In the genomic region with DNA sequence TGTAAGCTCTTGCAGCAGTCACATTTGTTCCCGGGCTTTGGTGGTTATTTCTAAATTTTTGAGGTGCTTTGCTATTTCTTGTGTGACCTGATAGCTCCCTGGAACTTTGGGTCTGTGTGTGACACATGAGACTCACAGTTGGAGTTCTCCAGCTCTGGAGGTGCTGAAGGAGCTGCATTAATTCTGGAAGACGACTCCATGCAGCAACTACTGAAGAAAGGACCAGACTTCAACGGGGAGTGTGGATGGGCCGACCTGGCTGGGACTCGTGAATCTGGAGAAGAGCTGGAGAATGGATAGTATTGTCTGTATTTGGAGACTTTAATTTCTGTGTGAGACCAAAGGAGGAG, we compare ENCODE assay signal across 8 cellular contexts. TPM values are rescaled to one million over a fixed set of nuclear protein-coding genes. Genes with fewer than 3 reads are reported as not detected.
A peak's percentile ranks its signal among the peaks of the same experiment; 100 is the strongest.
DNase-seq lines count a peak whose midpoint lies in the region; ATAC-seq and TF ChIP-seq lines count a peak whose summit lies in the region.

No MANE protein-coding gene starts in this region.

- POLR2A ChIA-PET in HCT116 (lab: Charles Lee) = interaction anchor here (2.8 kb wide), 1 partner anchor 31 kb away, joined by 18 read pairs; a partner anchor contains a TSS

- peak overlapping the region; percentile 95 for H3K4me3 Mint-ChIP-seq in activated T-helper 1 cell treated with anti-CD3 and anti-CD28 coated beads, Interleukin-12 subunit alpha, Interleukin-12 subunit beta, Interleukin-2, Interleukin-4 antibody, amounts not matched to agents 30 ng/mL and 10 ng/mL and 1 ng/mL, durations not matched to agents 14 hours and 24 hours and 36 hours

- no peak overlapping the region for H2AFZ ChIP-seq in HCT116 (ENCODE audit: low read depth, low read length, poor library complexity, severe bottlenecking)
- no peak overlapping the region for H2AFZ ChIP-seq in smooth muscle cell (ENCODE audit: low read depth)

- H3K36me3 ChIP-seq in HCT116 (ENCODE audit: control insufficient read depth in 1 of 2, insufficient read depth in 2 of 2, low read length in 2 of 2) (peaks cover 9 to 21% of the 10 kb centered on the region in 2 experiments; a peak in 3 of 4 replicates), smooth muscle cell (ENCODE audit: low read depth) (no peaks in the 10 kb centered on the region)

- H3K36me3 Mint-ChIP-seq in activated T-helper 1 cell treated with anti-CD3 and anti-CD28 coated beads, Interleukin-12 subunit alpha, Interleukin-12 subunit beta, Interleukin-2, Interleukin-4 antibody, amounts not matched to agents 30 ng/mL and 10 ng/mL and 1 ng/mL, durations not matched to agents 14 hours and 24 hours and 36 hours (ENCODE audit: low read depth) = peaks cover 36% of the 10 kb centered on the region

- peak overlapping the region; percentile 97 for H3K4me2 ChIP-seq in HCT116 (ENCODE audit: low read length)
- H3K4me2 ChIP-seq in smooth muscle cell = peak overlapping the region; percentile 96

- H3K4me1 ChIP-seq in HCT116 (ENCODE audit: control insufficient read depth in 1 of 2, insufficient read depth in 2 of 2, low read length in 2 of 2) = peaks cover 10 to 13% of the 10 kb centered on the region in 2 experiments
- peaks cover 17% of the 10 kb centered on the region for H3K4me1 ChIP-seq in smooth muscle cell (ENCODE audit: low read depth)

- CTCF ChIA-PET in HCT116 (lab: Charles Lee) = no interaction called here

- H3K4me3 ChIP-seq in HCT116 (replicated peaks in 1 of 2; ENCODE audit: low read depth in 1 of 2, low read length in 2 of 2) (peak overlapping the region; percentile 97 to 99), iPS-11a (ENCODE audit: low read depth, low read length) (peak overlapping the region; percentile 90), smooth muscle cell (peak overlapping the region; percentile 98)

- H3K4me1 Mint-ChIP-seq in activated T-helper 1 cell treated with anti-CD3 and anti-CD28 coated beads, Interleukin-12 subunit alpha, Interleukin-12 subunit beta, Interleukin-2, Interleukin-4 antibody, amounts not matched to agents 30 ng/mL and 10 ng/mL and 1 ng/mL, durations not matched to agents 14 hours and 24 hours and 36 hours (ENCODE audit: low read depth) = peaks cover 24% of the 10 kb centered on the region

- TF ChIP-seq CTCF in HCT116 (IDR thresholded peaks at IDR 0.05 in 2 of 3, conservative IDR thresholded peaks at IDR 0.05 in 1 of 3; ENCODE audit: borderline replicate concordance in 1 of 3, insufficient read depth in 1 of 3, low read depth in 2 of 3, low read length in 2 of 3) (no peak), smooth muscle cell (IDR thresholded peaks at IDR 0.05; ENCODE audit: borderline replicate concordance, insufficient read depth, poor library complexity, severe bottlenecking) (no peak)

- intact Hi-C loops in HCT116 (cut with micrococcal nuclease) = no loop called here
- intact Hi-C loops in activated T-helper 1 cell treated with anti-CD3 and anti-CD28 coated beads, Interleukin-12 subunit alpha, Interleukin-12 subunit beta, Interleukin-2, Interleukin-4 antibody, amounts not matched to agents 30 ng/mL and 10 ng/mL and 1 ng/mL, durations not matched to agents 14 hours and 24 hours and 36 hours (cut with micrococcal nuclease) = loop anchor here (2.0 to 10.0 kb wide), 5 partner anchors 17 to 1803 kb away; a partner anchor contains a TSS

- TF ChIP-seq RAD21 in HCT116 (IDR thresholded peaks at IDR 0.05; ENCODE audit: low read depth) = no peak

- H4K20me1 ChIP-seq in HCT116 (ENCODE audit: insufficient read depth) = no peaks in the 10 kb centered on the region
- H4K20me1 ChIP-seq in smooth muscle cell (ENCODE audit: low read depth) = peaks cover 32% of the 10 kb centered on the region

- DNase-seq in HCT116 (ENCODE audit: low read depth, low spot score) (no peak), smooth muscle cell (lab: John Stamatoyannopoulos, UW; ENCODE audit: unreplicated experiment) (no peak), CD1c-positive myeloid dendritic cell (ENCODE audit: extremely low spot score) (no peak), NCI-H510A (lab: John Stamatoyannopoulos, UW) (no peak), NCI-H226 (no peak)
- DNase-seq in activated T-helper 1 cell treated with anti-CD3 and anti-CD28 coated beads, Interleukin-12 subunit alpha, Interleukin-12 subunit beta, Interleukin-2, Interleukin-4 antibody, amounts not matched to agents 30 ng/mL and 10 ng/mL and 1 ng/mL, durations not matched to agents 14 hours and 24 hours and 36 hours (ENCODE audit: low spot score) = no peak

- peaks cover 17% of the 10 kb centered on the region for H3F3A ChIP-seq in smooth muscle cell (ENCODE audit: low read depth)

- RAD21 ChIA-PET in HCT116 (lab: Charles Lee; ENCODE audit: low non-redundant PET in 1 of 2, low total read pairs in 2 of 2, uncharacterized antibody in 2 of 2, unreplicated experiment in 2 of 2) = no interaction called here

- TF ChIP-seq POLR2A in HCT116 (IDR thresholded peaks at IDR 0.05; ENCODE audit: borderline replicate concordance, extremely low read depth, insufficient read depth, insufficient read length) = no peak

- H3K27ac Mint-ChIP-seq in activated T-helper 1 cell treated with anti-CD3 and anti-CD28 coated beads, Interleukin-12 subunit alpha, Interleukin-12 subunit beta, Interleukin-2, Interleukin-4 antibody, amounts not matched to agents 30 ng/mL and 10 ng/mL and 1 ng/mL, durations not matched to agents 14 hours and 24 hours and 36 hours = peak overlapping the region; percentile 98

- 67% methylated on average over 5 of the region's 5 CpGs for WGBS in smooth muscle cell (ENCODE audit: low lambda C conversion rate)

- no peaks in the 10 kb centered on the region for H3K27me3 ChIP-seq in HCT116 (ENCODE audit: insufficient read depth, low read length)
- no peaks in the 10 kb centered on the region for H3K27me3 ChIP-seq in smooth muscle cell (ENCODE audit: low read depth)

- no peak overlapping the region for H3K27ac ChIP-seq in HCT116 (ENCODE audit: low read depth, low read length)
- H3K27ac ChIP-seq in smooth muscle cell (ENCODE audit: low read depth) = peak overlapping the region; percentile 95

- no peaks in the 10 kb centered on the region for H3K9me3 Mint-ChIP-seq in activated T-helper 1 cell treated with anti-CD3 and anti-CD28 coated beads, Interleukin-12 subunit alpha, Interleukin-12 subunit beta, Interleukin-2, Interleukin-4 antibody, amounts not matched to agents 30 ng/mL and 10 ng/mL and 1 ng/mL, durations not matched to agents 14 hours and 24 hours and 36 hours

- no TSS peak for BruUV-seq in HCT116 (replicated peaks; lab: Mats Ljungman, UMichigan)

- ATAC-seq in HCT116 = no peak
- no peak for ATAC-seq in GM18873 (IDR thresholded peaks at IDR 0.05; ENCODE audit: low FRiP score, unreplicated experiment)

- H3K9me2 ChIP-seq in HCT116 (ENCODE audit: insufficient read depth) = no peaks in the 10 kb centered on the region

- H3K79me2 ChIP-seq in HCT116 (ENCODE audit: insufficient read depth, low read length) (peaks cover 30% of the 10 kb centered on the region), smooth muscle cell (ENCODE audit: low read depth) (peaks cover 36% of the 10 kb centered on the region)

- H3K9me3 ChIP-seq in HCT116 (ENCODE audit: control insufficient read depth in 1 of 2, insufficient read depth in 1 of 2, low read depth in 1 of 2, low read length in 2 of 2) (no peaks in the 10 kb centered on the region), smooth muscle cell (replicated peaks; ENCODE audit: low read depth) (no peaks in the 10 kb centered on the region)

- H3K27me3 Mint-ChIP-seq in activated T-helper 1 cell treated with anti-CD3 and anti-CD28 coated beads, Interleukin-12 subunit alpha, Interleukin-12 subunit beta, Interleukin-2, Interleukin-4 antibody, amounts not matched to agents 30 ng/mL and 10 ng/mL and 1 ng/mL, durations not matched to agents 14 hours and 24 hours and 36 hours (ENCODE audit: insufficient read depth) = peaks cover 3% of the 10 kb centered on the region

- H3K9ac ChIP-seq in HCT116 (ENCODE audit: low read length) (peak overlapping the region; percentile 96), smooth muscle cell (ENCODE audit: low read depth) (peak overlapping the region; percentile 95)

TF ChIP-seq in HCT116, 20 proteins besides CTCF, POLR2A, EP300 and RAD21:
- no peak for TF ChIP-seq ZNF274 (IDR thresholded peaks at IDR 0.05; ENCODE audit: low read depth, low read length)
- TF ChIP-seq FOSL1 (IDR thresholded peaks at IDR 0.05; ENCODE audit: low read depth) = no peak
- TF ChIP-seq EZH2 (IDR thresholded peaks at IDR 0.05) = no peak

RNA-seq across cellular contexts. Expression of a gene that starts 1.5 kb away (rescaled TPM):
- 313 TPM for total RNA-seq in HCT116 (2021; ENCODE audit: unreplicated experiment)
- polyA plus RNA-seq in HCT116 (2012) = 245 and 276 TPM in 2 replicates
- total RNA-seq in activated T-helper 1 cell treated with anti-CD3 and anti-CD28 coated beads, Interleukin-12 subunit alpha, Interleukin-12 subunit beta, Interleukin-2, Interleukin-4 antibody, amounts not matched to agents 30 ng/mL and 10 ng/mL and 1 ng/mL, durations not matched to agents 14 hours and 24 hours and 36 hours = 115 and 119 TPM in 2 replicates
- total RNA-seq in smooth muscle cell = 165 TPM in 2 replicates
- polyA plus RNA-seq in smooth muscle cell = 206 and 231 TPM in 2 replicates

RNA-seq across cellular contexts. Expression of a gene that starts 51.7 kb away (rescaled TPM):
- total RNA-seq in HCT116 (2021; ENCODE audit: unreplicated experiment) (4.1 TPM), smooth muscle cell (1.3 and 4.0 TPM in 2 replicates)
- 7.1 and 14.8 TPM in 2 replicates for polyA plus RNA-seq in HCT116 (2012)
- total RNA-seq in activated T-helper 1 cell treated with anti-CD3 and anti-CD28 coated beads, Interleukin-12 subunit alpha, Interleukin-12 subunit beta, Interleukin-2, Interleukin-4 antibody, amounts not matched to agents 30 ng/mL and 10 ng/mL and 1 ng/mL, durations not matched to agents 14 hours and 24 hours and 36 hours = 1.7 and 1.9 TPM in 2 replicates
- 6.6 and 27.3 TPM in 2 replicates for polyA plus RNA-seq in smooth muscle cell
